ENCODE assay signal across 8 cellular contexts in the genomic region with DNA sequence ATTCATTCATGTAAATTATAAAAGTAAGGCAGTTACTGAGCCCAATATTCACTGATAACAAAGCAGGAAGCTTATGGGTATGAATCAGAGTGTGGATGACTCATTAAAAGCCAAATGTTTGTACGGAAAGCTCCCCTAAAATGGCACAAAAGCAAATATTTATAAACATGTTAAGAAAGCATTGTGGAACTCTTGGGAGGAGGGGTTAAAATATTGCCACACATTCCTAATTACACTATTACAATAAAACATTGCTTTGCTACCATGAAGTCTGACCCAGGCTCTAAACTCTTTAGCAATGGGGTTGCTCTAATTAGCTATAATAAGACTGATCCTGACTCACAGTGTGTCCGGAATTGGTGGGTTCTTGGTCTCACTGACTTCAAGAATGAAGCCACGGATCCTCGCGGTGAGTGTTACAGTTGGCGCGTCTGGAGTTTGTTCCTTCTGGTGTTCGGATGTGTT.
DNase-seq lines count a peak whose midpoint lies in the region.

No MANE protein-coding gene starts in this region.

- intact Hi-C loops in activated T-helper 1 cell treated with anti-CD3 and anti-CD28 coated beads, Interleukin-12 subunit alpha, Interleukin-12 subunit beta, Interleukin-2, Interleukin-4 antibody, amounts not matched to agents 30 ng/mL and 10 ng/mL and 1 ng/mL, durations not matched to agents 14 hours and 24 hours and 36 hours (cut with micrococcal nuclease) = no loop called here

- no peaks in the 10 kb centered on the region for H3K9me3 Mint-ChIP-seq in activated T-helper 1 cell treated with anti-CD3 and anti-CD28 coated beads, Interleukin-12 subunit alpha, Interleukin-12 subunit beta, Interleukin-2, Interleukin-4 antibody, amounts not matched to agents 30 ng/mL and 10 ng/mL and 1 ng/mL, durations not matched to agents 14 hours and 24 hours and 36 hours

- H3K27me3 Mint-ChIP-seq in activated T-helper 1 cell treated with anti-CD3 and anti-CD28 coated beads, Interleukin-12 subunit alpha, Interleukin-12 subunit beta, Interleukin-2, Interleukin-4 antibody, amounts not matched to agents 30 ng/mL and 10 ng/mL and 1 ng/mL, durations not matched to agents 14 hours and 24 hours and 36 hours (ENCODE audit: insufficient read depth) = no peaks in the 10 kb centered on the region

- H3K4me1 Mint-ChIP-seq in activated T-helper 1 cell treated with anti-CD3 and anti-CD28 coated beads, Interleukin-12 subunit alpha, Interleukin-12 subunit beta, Interleukin-2, Interleukin-4 antibody, amounts not matched to agents 30 ng/mL and 10 ng/mL and 1 ng/mL, durations not matched to agents 14 hours and 24 hours and 36 hours (ENCODE audit: low read depth) = peaks cover 41% of the 10 kb centered on the region

- H3K36me3 Mint-ChIP-seq in activated T-helper 1 cell treated with anti-CD3 and anti-CD28 coated beads, Interleukin-12 subunit alpha, Interleukin-12 subunit beta, Interleukin-2, Interleukin-4 antibody, amounts not matched to agents 30 ng/mL and 10 ng/mL and 1 ng/mL, durations not matched to agents 14 hours and 24 hours and 36 hours (ENCODE audit: low read depth) = no peaks in the 10 kb centered on the region

- DNase-seq in Ammon's horn (ENCODE audit: low spot score) (peak; percentile 47), HT1080 (ENCODE audit: low read depth) (peak; percentile 78), kidney glomerular epithelial cell (lab: John Stamatoyannopoulos, UW) (peak; percentile 70), SKM-1 treated with dmso at 0.1 percent for 144 hours (lab: John Stamatoyannopoulos, UW; ENCODE audit: unreplicated experiment) (no peak), NCI-H446 (lab: John Stamatoyannopoulos, UW) (no peak)
- DNase-seq in activated T-helper 1 cell treated with anti-CD3 and anti-CD28 coated beads, Interleukin-12 subunit alpha, Interleukin-12 subunit beta, Interleukin-2, Interleukin-4 antibody, amounts not matched to agents 30 ng/mL and 10 ng/mL and 1 ng/mL, durations not matched to agents 14 hours and 24 hours and 36 hours (ENCODE audit: low spot score) = no peak
- no peak for DNase-seq in stimulated activated CD4-positive, alpha-beta T cell treated with anti-CD3 and anti-CD28 coated beads, Interleukin-2, amount 100 ng/mL, for 48 hours
- no peak for DNase-seq in NK-92 treated with Interleukin-12 subunit alpha and Interleukin-12 subunit beta, amount 100 ng/mL, for 24 hours (lab: John Stamatoyannopoulos, UW)

- no peak overlapping the region for H3K4me3 Mint-ChIP-seq in activated T-helper 1 cell treated with anti-CD3 and anti-CD28 coated beads, Interleukin-12 subunit alpha, Interleukin-12 subunit beta, Interleukin-2, Interleukin-4 antibody, amounts not matched to agents 30 ng/mL and 10 ng/mL and 1 ng/mL, durations not matched to agents 14 hours and 24 hours and 36 hours

- H3K27ac Mint-ChIP-seq in activated T-helper 1 cell treated with anti-CD3 and anti-CD28 coated beads, Interleukin-12 subunit alpha, Interleukin-12 subunit beta, Interleukin-2, Interleukin-4 antibody, amounts not matched to agents 30 ng/mL and 10 ng/mL and 1 ng/mL, durations not matched to agents 14 hours and 24 hours and 36 hours = peak overlapping the region; percentile 4

Comparison
In these comparisons a context has a peak if more than half of its experiments do, and no peak if none do; other contexts are left out.
1. DNase-seq: peak in Ammon's horn (single experiment), HT1080 (single experiment) and kidney glomerular epithelial cell (single experiment); none in activated T-helper 1 cell treated with anti-CD3 and anti-CD28 coated beads, Interleukin-12 subunit alpha, Interleukin-12 subunit beta, Interleukin-2, Interleukin-4 antibody, amounts not matched to agents 30 ng/mL and 10 ng/mL and 1 ng/mL, durations not matched to agents 14 hours and 24 hours and 36 hours (single experiment), SKM-1 treated with dmso at 0.1 percent for 144 hours (single experiment), NCI-H446 (0 of 2), stimulated activated CD4-positive, alpha-beta T cell treated with anti-CD3 and anti-CD28 coated beads, Interleukin-2, amount 100 ng/mL, for 48 hours (0 of 2) and NK-92 treated with Interleukin-12 subunit alpha and Interleukin-12 subunit beta, amount 100 ng/mL, for 24 hours (single experiment).